In the genomic region with DNA sequence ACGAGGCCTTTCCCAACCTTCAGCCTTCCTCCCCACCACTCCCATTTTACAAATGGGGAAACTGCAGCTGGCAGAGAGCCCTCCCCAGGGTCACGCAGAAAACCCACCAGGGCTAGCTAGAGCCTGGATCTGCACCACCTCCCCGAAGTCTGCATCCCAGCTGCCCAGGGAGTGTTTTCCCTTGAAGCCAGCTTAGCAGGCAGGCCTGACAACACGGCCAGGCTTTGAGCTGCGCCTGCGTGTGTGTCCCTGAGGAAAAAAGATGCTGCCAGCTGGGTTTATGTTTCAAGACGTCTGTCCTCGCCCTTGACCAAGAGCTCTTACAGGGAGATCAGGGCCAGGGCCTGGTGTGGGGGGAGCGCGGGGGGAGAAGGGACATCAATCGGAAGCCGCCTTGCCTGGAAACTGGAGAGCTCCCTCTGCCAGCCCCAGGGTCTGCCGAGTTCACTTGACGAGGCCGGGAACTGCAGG, we compare ENCODE assay signal across 16 cellular contexts. TPM values are rescaled to one million over a fixed set of nuclear protein-coding genes. Genes with fewer than 3 reads are reported as not detected.
DNase-seq lines count a peak whose midpoint lies in the region; ATAC-seq and TF ChIP-seq lines count a peak whose summit lies in the region.
"Had no signal": no experiment of that assay in that cellular context is flagged by ENCODE, and none has a peak within 500 bp of the region (broad histone marks: within the 10 kb centered on the region; RNA-seq: fewer than 3 reads in every experiment).

No MANE protein-coding gene starts in this region.

- H3K4me2 ChIP-seq in GM23338: no peak overlapping the region

- TF ChIP-seq CTCF in brain (conservative IDR thresholded peaks at IDR 0.05) (no peak), prostate gland (IDR thresholded peaks at IDR 0.05) (no peak), GM23338 (conservative IDR thresholded peaks at IDR 0.05; ENCODE audit: low read depth in 2 of 2) (no peak)

- DNase-seq in GM03348 (ENCODE audit: low spot score) (peak; percentile 50), right cardiac atrium (peak; percentile 78 to 91 (median 91)), prostate gland (ENCODE audit: low spot score) (no peak), HuH-7.5 (ENCODE audit: low spot score) (no peak), GM23338 (ENCODE audit: low spot score) (no peak), immature natural killer cell (no peak), RPMI8226 (no peak)
- DNase-seq: activated naive CD4-positive, alpha-beta T cell treated with Interleukin-2 at 50 U/mL for 16 hours; dermis blood vessel endothelial cell; H9; KG1; naive thymus-derived CD8-positive, alpha-beta T cell; NCI-H526; stimulated activated CD4-positive, alpha-beta T cell treated with anti-CD3 and anti-CD28 coated beads, Interleukin-2, amount 100 ng/mL, for 48 hours; SW 1271 had no signal

- H3K4me3 Mint-ChIP-seq in brain (peak overlapping the region in 1 of 5 experiments; percentile 49), GM23338 (no peak overlapping the region), immature natural killer cell (no peak overlapping the region)
- H3K4me3 Mint-ChIP-seq: H9; naive thymus-derived CD8-positive, alpha-beta T cell had no signal

- H2AFZ ChIP-seq in GM23338: no peak overlapping the region; the same call in 1 of the 2 replicates

- WGBS in right cardiac atrium: 28% methylated on average over 15 of the region's 15 CpGs
- WGBS in prostate gland: 36% methylated on average over 15 of the region's 15 CpGs

- no peaks in the 10 kb centered on the region for H3K27me3 ChIP-seq in right cardiac atrium (ENCODE audit: control insufficient read depth, insufficient read depth)
- no peaks in the 10 kb centered on the region for H3K27me3 ChIP-seq in prostate gland (replicated peaks; ENCODE audit: insufficient read depth)
- H3K27me3 ChIP-seq in GM23338 (ENCODE audit: insufficient read depth): no peaks in the 10 kb centered on the region

- H3K27ac Mint-ChIP-seq in brain: peak overlapping the region; percentile 39 to 94 (median 74)
- H3K27ac Mint-ChIP-seq in GM23338: no peak overlapping the region
- peak overlapping the region in 1 of 6 donors; percentile 44 for H3K27ac Mint-ChIP-seq in immature natural killer cell

- intact Hi-C loops in right cardiac atrium (cut with DNase I): no loop called here
- intact Hi-C loops in prostate gland (cut with DNase I): no loop called here

- H3K9me3 Mint-ChIP-seq in brain (peaks cover 0 to 6% (median 0%) of the 10 kb centered on the region in 5 experiments), GM23338 (no peaks in the 10 kb centered on the region; the same call in 2 of the 3 replicates), immature natural killer cell (no peaks in the 10 kb centered on the region)
- H3K9me3 Mint-ChIP-seq: H9; naive thymus-derived CD8-positive, alpha-beta T cell had no signal

- H3K9me2 ChIP-seq in GM23338 (ENCODE audit: insufficient read depth): no peaks in the 10 kb centered on the region

- no peaks in the 10 kb centered on the region for H3K36me3 Mint-ChIP-seq in brain
- no peaks in the 10 kb centered on the region for H3K36me3 Mint-ChIP-seq in GM23338 (ENCODE audit: low read depth)
- no peaks in the 10 kb centered on the region for H3K36me3 Mint-ChIP-seq in immature natural killer cell
- H3K36me3 Mint-ChIP-seq: naive thymus-derived CD8-positive, alpha-beta T cell had no signal

- peak; percentile 50 to 60 for ATAC-seq in right cardiac atrium
- no peak; the same call in 1 of the 3 replicates for ATAC-seq in GM23338
- ATAC-seq: naive thymus-derived CD8-positive, alpha-beta T cell had no signal

- no peak for TF ChIP-seq POLR2A in prostate gland (IDR thresholded peaks at IDR 0.05)

- peak overlapping the region; percentile 54 for H3K27ac ChIP-seq in right cardiac atrium (ENCODE audit: low read length)
- H3K27ac ChIP-seq in prostate gland: peak overlapping the region; percentile 4 to 51
- no peak overlapping the region for H3K27ac ChIP-seq in GM23338 (ENCODE audit: low read depth)

- H3K4me3 ChIP-seq in right cardiac atrium (ENCODE audit: low read length) (no peak overlapping the region), prostate gland (no peak overlapping the region), GM23338 (no peak overlapping the region)

- H3F3A ChIP-seq in GM23338 (replicated peaks; ENCODE audit: low read depth): no peaks in the 10 kb centered on the region

- H3K36me3 ChIP-seq in prostate gland (no peaks in the 10 kb centered on the region), GM23338 (ENCODE audit: insufficient read depth) (no peaks in the 10 kb centered on the region)

- no peaks in the 10 kb centered on the region for H4K20me1 ChIP-seq in GM23338 (replicated peaks; ENCODE audit: insufficient read depth)

- no peaks in the 10 kb centered on the region for H3K9me3 ChIP-seq in right cardiac atrium (ENCODE audit: control insufficient read depth, low read length)
- no peaks in the 10 kb centered on the region for H3K9me3 ChIP-seq in prostate gland

- H3K27me3 Mint-ChIP-seq in brain (peaks cover 10% of the 10 kb centered on the region), GM23338 (ENCODE audit: insufficient read depth, low read depth, poor library complexity) (peaks cover 7% of the 10 kb centered on the region), immature natural killer cell (ENCODE audit: low read depth in 3 of 3) (peaks cover 0 to 8% (median 2%) of the 10 kb centered on the region in 3 donors)

- H3K4me1 Mint-ChIP-seq in brain (peaks cover 39% of the 10 kb centered on the region), GM23338 (peaks cover 4% of the 10 kb centered on the region; the same call in 2 of the 3 replicates), immature natural killer cell (no peaks in the 10 kb centered on the region)
- H3K4me1 Mint-ChIP-seq: naive thymus-derived CD8-positive, alpha-beta T cell had no signal

- H3K4me1 ChIP-seq in right cardiac atrium (ENCODE audit: control insufficient read depth, insufficient read depth, low read length): peaks cover 8% of the 10 kb centered on the region
- H3K4me1 ChIP-seq in prostate gland (replicated peaks): no peaks in the 10 kb centered on the region
- H3K4me1 ChIP-seq in GM23338 (ENCODE audit: insufficient read depth): 0 out of 2 replicates have a peak, but pooled peaks cover 3% of the 10 kb centered on the region

- H3K79me2 ChIP-seq in GM23338 (replicated peaks; ENCODE audit: insufficient read depth): no peaks in the 10 kb centered on the region

TF ChIP-seq in GM23338, 12 proteins besides CTCF, POLR2A, EP300 and RAD21 (continues in another document):
- TF ChIP-seq STAT1 (IDR thresholded peaks at IDR 0.05; ENCODE audit: unreplicated experiment) (no peak), JUNB (IDR thresholded peaks at IDR 0.05; ENCODE audit: unreplicated experiment) (no peak), POLR2AphosphoS5 (IDR thresholded peaks at IDR 0.05; ENCODE audit: low read depth) (no peak), ZNF114 (CRISPR knock-in tag; IDR thresholded peaks at IDR 0.05) (no peak)

RNA-seq across cellular contexts. Expression of a gene that starts 20.3 kb away (rescaled TPM):
- 1.0 TPM for polyA plus RNA-seq in brain (ENCODE audit: insufficient read depth, low read depth, low replicate concordance)
- 1 to 10 TPM; 2.1 to 7.1 (median 3.3) TPM for total RNA-seq in right cardiac atrium
- polyA plus RNA-seq in right cardiac atrium: 2.9 TPM
- total RNA-seq in prostate gland: 1 to 10 TPM; 4.1 to 9.3 TPM
- 0.56 and 3.0 TPM in 2 replicates for total RNA-seq in GM23338 (2014; rRNA removed; shearing (Covaris generic))
- polyA plus RNA-seq in GM23338 (2016; fragmentation: Nextera tagmentation; extraction: Ambion mirVana): 0.44 TPM in 1 of 2 replicates, not detected in the other
- polyA plus RNA-seq in immature natural killer cell: 1 to 10 TPM in 2 of 3 donors, under 1 TPM in 1; 0.78 to 2.4 (median 1.4) TPM
- total RNA-seq: dermis blood vessel endothelial cell, H9 had no signal

Comparison
In these comparisons a context has a peak if more than half of its experiments do, and no peak if none do; other contexts are left out.
1. DNase-seq: peak in GM03348 (single experiment) and right cardiac atrium (3 of 3); none in prostate gland (single experiment), HuH-7.5 (single experiment), GM23338 (single experiment), immature natural killer cell (0 of 3) and RPMI8226 (single experiment).